In the genomic region with DNA sequence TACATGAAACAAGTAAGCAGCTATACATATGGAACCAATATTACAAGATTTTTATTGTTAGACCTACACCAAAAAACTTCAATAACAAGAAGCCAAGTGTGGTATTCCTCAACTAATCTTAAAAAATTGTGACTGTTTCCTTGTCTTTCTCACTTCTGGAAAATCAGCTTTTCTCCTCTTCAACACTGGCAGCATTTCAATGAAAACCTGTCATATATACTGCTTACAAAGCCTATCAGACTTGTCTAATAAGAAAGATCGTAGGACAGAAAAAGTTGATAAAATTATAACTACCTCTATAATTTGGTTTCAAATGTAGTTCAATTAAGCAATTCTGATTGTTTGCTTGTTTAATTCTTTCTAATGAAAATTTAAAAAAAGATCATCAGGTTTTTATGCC, we compare ENCODE assay signal across 23 cellular contexts.
"Had no signal": no experiment of that assay in that cellular context is flagged by ENCODE, and none has a peak within 500 bp of the region (broad histone marks: within the 10 kb centered on the region; RNA-seq: fewer than 3 reads in every experiment).

No MANE protein-coding gene starts in this region.

- H3K27me3 ChIP-seq: adrenal gland, SJSA1 had no signal

- H3K27ac ChIP-seq: SJSA1 had no signal

- ATAC-seq: activated T-helper 17 cell treated with anti-CD3 and anti-CD28 coated beads, Interleukin-2, amount 50 U/mL, for 72 hours; PC-3; SK-N-SH treated with all-trans-retinoic acid at 6 μM for 48 hours had no signal

- H3K9me3 ChIP-seq: adrenal gland, SJSA1 had no signal

- DNase-seq: activated B cell treated with CpG ODN at 0.5 μM for 24 hours; activated CD4-positive, alpha-beta memory T cell treated with anti-CD3 and anti-CD28 coated beads, Interleukin-2, amount 10 ng/mL, durations not matched to agents 7 days and 5 days; activated CD4-positive, alpha-beta T cell treated with anti-CD3 and anti-CD28 coated beads for 1 hour; activated CD4-positive, alpha-beta T cell treated with anti-CD3 and anti-CD28 coated beads, Interleukin-2, amount 50 U/mL, for 1 hour; activated gamma-delta T cell; activated naive CD4-positive, alpha-beta T cell treated with anti-CD3 and anti-CD28 coated beads for 36 hours; activated naive CD8-positive, alpha-beta T cell treated with anti-CD3 and anti-CD28 coated beads for 36 hours; activated T-cell treated with anti-CD3 and anti-CD28 coated beads for 4 hours; activated T-cell treated with anti-CD3 and anti-CD28 coated beads, Interleukin-2, amount 50 U/mL, for 48 hours; adrenal gland; anterior cingulate cortex; KBM-7; NCI-H1048; NCI-H146; NCI-H187 treated with DMSO at 0.1 percent for 48 hours; NCI-H2081 treated with DMSO at 0.1 percent for 48 hours; NCI-H446; NCI-H524; PC-3; SHP77 had no signal

- H3K36me3 ChIP-seq: adrenal gland, SJSA1 had no signal

- H3K4me3 ChIP-seq: adrenal gland, SJSA1 had no signal
